Comparison of ENCODE assay signal across 20 cellular contexts in the genomic region with DNA sequence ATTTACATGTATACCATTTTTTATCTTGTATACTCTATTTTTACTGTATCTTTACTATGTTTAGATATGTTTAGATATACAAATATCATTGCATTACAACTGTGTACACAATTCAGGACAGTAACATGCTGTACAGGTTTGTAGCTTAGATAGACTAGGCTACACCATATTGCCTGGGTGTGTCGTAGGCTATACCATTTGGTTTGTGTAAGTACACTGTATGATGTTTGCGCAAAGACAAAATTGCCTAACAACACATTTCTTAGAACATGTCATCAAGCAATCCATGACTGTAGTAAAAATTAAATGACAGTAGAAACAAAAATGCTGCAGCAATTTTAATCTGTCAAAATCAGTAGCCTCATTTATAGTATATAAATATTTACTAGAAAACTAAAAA.
DNase-seq lines count a peak whose midpoint lies in the region; ATAC-seq, FAIRE-seq and TF ChIP-seq lines count a peak whose summit lies in the region.
"Had no signal": no experiment of that assay in that cellular context is flagged by ENCODE, and none has a peak within 500 bp of the region (broad histone marks: within the 10 kb centered on the region; RNA-seq: fewer than 3 reads in every experiment).

No MANE protein-coding gene starts in this region.

- H3K36me3 ChIP-seq in mucosa of descending colon (ENCODE audit: low read depth) = peaks cover 5% of the 10 kb centered on the region
- no peaks in the 10 kb centered on the region for H3K36me3 ChIP-seq in aorta (ENCODE audit: control insufficient read depth in 1 of 2, insufficient read depth in 2 of 2, low read length in 1 of 2)
- H3K36me3 ChIP-seq: BE2C had no signal

- H3K27me3 ChIP-seq in aorta (ENCODE audit: control insufficient read depth in 1 of 2, insufficient read depth in 2 of 2, low read length in 1 of 2) = no peaks in the 10 kb centered on the region
- H3K27me3 ChIP-seq: BE2C had no signal

- WGBS in aorta, 2 donors = 95% methylated on average over 2 of the region's 2 CpGs

- FAIRE-seq in D721Med (lab: Jason Lieb, UNC) (peak; percentile 53), colon (lab: Jason Lieb, UNC) (peak; percentile 78)
- FAIRE-seq: G401.6, GM12892, GM18507, H54, HTR-8/SVneo had no signal

- TF ChIP-seq CTCF in D721Med (IDR thresholded peaks at IDR 0.05; ENCODE audit: insufficient read depth, missing control alignments) (no peak), mucosa of descending colon (IDR thresholded peaks at IDR 0.05) (no peak), coronary artery (IDR thresholded peaks at IDR 0.05) (no peak), nephron progenitor cell (IDR thresholded peaks at IDR 0.05) (no peak)

- H3K4me3 ChIP-seq in mucosa of descending colon (no peak overlapping the region), coronary artery (no peak overlapping the region), aorta (ENCODE audit: low read length in 2 of 2) (no peak overlapping the region)
- H3K4me3 ChIP-seq: GM23338 had no signal

- H3K9me3 ChIP-seq in mucosa of descending colon (no peaks in the 10 kb centered on the region), aorta (ENCODE audit: control insufficient read depth, low read length) (no peaks in the 10 kb centered on the region)
- H3K9me3 ChIP-seq: BE2C had no signal

- peaks cover 3% of the 10 kb centered on the region for H3K27me3 Mint-ChIP-seq in nephron progenitor cell (ENCODE audit: low read depth, poor library complexity)
- H3K27me3 Mint-ChIP-seq: CD4-positive, CD25-positive, alpha-beta regulatory T cell; CD8-positive, alpha-beta memory T cell had no signal

- intact Hi-C loops in mucosa of descending colon (cut with DNase I, micrococcal nuclease) (no loop called here), aorta (cut with DNase I) (no loop called here)

- H3K9me3 Mint-ChIP-seq in nephron progenitor cell = no peaks in the 10 kb centered on the region
- H3K9me3 Mint-ChIP-seq: GM23338 had no signal

- no peaks in the 10 kb centered on the region for H3K36me3 Mint-ChIP-seq in nephron progenitor cell (ENCODE audit: low read depth)
- H3K36me3 Mint-ChIP-seq: CD4-positive, CD25-positive, alpha-beta regulatory T cell had no signal

- H3K27ac ChIP-seq in coronary artery (no peak overlapping the region), aorta (ENCODE audit: low read depth in 1 of 2, low read length in 2 of 2) (no peak overlapping the region)

- peak; percentile 99 for ATAC-seq in mucosa of descending colon
- ATAC-seq in aorta (ENCODE audit: low FRiP score) = no peak
- ATAC-seq: GM23338 had no signal

- no peak for DNase-seq in D721Med (ENCODE audit: insufficient read length, low spot score)
- DNase-seq in mucosa of descending colon = peak in 1 of 3 donors; percentile 57
- no peak for DNase-seq in coronary artery (ENCODE audit: low spot score)
- DNase-seq in nephron progenitor cell = no peak
- DNase-seq in aorta = no peak
- DNase-seq: ACHN; BE2C; C1 segment of cervical spinal cord; CD4-positive, CD25-positive, alpha-beta regulatory T cell; CD8-positive, alpha-beta memory T cell; COR-L47; HCEC 1CT; IMR-90 had no signal

- no peak overlapping the region for H3K27ac Mint-ChIP-seq in nephron progenitor cell
- H3K27ac Mint-ChIP-seq: CD4-positive, CD25-positive, alpha-beta regulatory T cell; CD8-positive, alpha-beta memory T cell; GM23338 had no signal

- peaks cover 8% of the 10 kb centered on the region for H3K4me1 ChIP-seq in mucosa of descending colon (ENCODE audit: low read depth)
- H3K4me1 ChIP-seq in aorta (ENCODE audit: control insufficient read depth in 1 of 2, insufficient read depth in 2 of 2, low read length in 2 of 2) = no peaks in the 10 kb centered on the region
- H3K4me1 ChIP-seq: BE2C had no signal

- no peak overlapping the region for H3K4me3 Mint-ChIP-seq in nephron progenitor cell
- H3K4me3 Mint-ChIP-seq: CD4-positive, CD25-positive, alpha-beta regulatory T cell; CD8-positive, alpha-beta memory T cell; GM23338 had no signal

- no peaks in the 10 kb centered on the region for H3K4me1 Mint-ChIP-seq in nephron progenitor cell
- H3K4me1 Mint-ChIP-seq: CD4-positive, CD25-positive, alpha-beta regulatory T cell; CD8-positive, alpha-beta memory T cell; GM23338 had no signal
